Comparison of ENCODE assay signal across 16 cellular contexts in the genomic region with DNA sequence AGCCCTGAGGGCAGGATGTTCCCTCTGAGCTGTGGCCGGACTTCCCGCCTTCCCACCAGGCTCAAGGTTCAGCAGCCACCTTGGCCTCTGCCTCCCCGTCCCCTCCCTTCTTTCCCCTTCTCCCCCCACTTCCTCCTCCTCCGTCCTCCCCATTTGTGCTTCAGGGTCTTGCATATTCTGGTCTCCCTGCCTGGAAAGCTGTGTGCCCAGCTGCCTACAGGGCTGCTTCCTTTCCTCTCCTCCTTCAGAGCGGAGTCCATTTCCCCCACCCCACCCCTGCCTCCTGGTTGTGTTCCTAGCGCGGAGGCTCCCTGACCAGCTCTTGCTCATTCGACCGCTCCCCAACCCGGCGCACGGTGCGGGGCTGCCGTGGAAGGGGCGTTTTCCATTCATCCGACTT.
DNase-seq lines count a peak whose midpoint lies in the region; ATAC-seq, FAIRE-seq and TF ChIP-seq lines count a peak whose summit lies in the region.
"Had no signal": no experiment of that assay in that cellular context is flagged by ENCODE, and none has a peak within 500 bp of the region (broad histone marks: within the 10 kb centered on the region; RNA-seq: fewer than 3 reads in every experiment).

No MANE protein-coding gene starts in this region.

- no peak overlapping the region for H3K9ac ChIP-seq in keratinocyte (ENCODE audit: control insufficient read depth, extremely low read depth, insufficient read depth, low read length)

- H3K4me2 ChIP-seq in keratinocyte (ENCODE audit: control insufficient read depth, extremely low read depth, insufficient read depth, low read depth, low read length): peak overlapping the region; percentile 56

- no peaks in the 10 kb centered on the region for H4K20me1 ChIP-seq in keratinocyte (ENCODE audit: control insufficient read depth, extremely low read depth, insufficient read depth, low read length)

- no peaks in the 10 kb centered on the region for H3K27me3 ChIP-seq in keratinocyte (ENCODE audit: control insufficient read depth, extremely low read depth, insufficient read depth, low read length)
- H3K27me3 ChIP-seq in MG63: no peaks in the 10 kb centered on the region
- H3K27me3 ChIP-seq: breast epithelium, ovary had no signal

- H3K27ac ChIP-seq in keratinocyte (ENCODE audit: control insufficient read depth, insufficient read depth, low read length): no peak overlapping the region
- H3K27ac ChIP-seq: breast epithelium, gastroesophageal sphincter, ovary had no signal

- no peak for TF ChIP-seq CTCF in keratinocyte (optimal IDR thresholded peaks at IDR 0.05 in 1 of 3, IDR thresholded peaks at IDR 0.05 in 1 of 3, conservative IDR thresholded peaks at IDR 0.05 in 1 of 3; ENCODE audit: extremely low read depth in 1 of 3, insufficient read depth in 2 of 3, low read length in 3 of 3)

- no peaks in the 10 kb centered on the region for H3K79me2 ChIP-seq in keratinocyte (ENCODE audit: control insufficient read depth, insufficient read depth, low read length)

- H3K9me1 ChIP-seq in keratinocyte (ENCODE audit: control insufficient read depth, extremely low read depth, insufficient read depth, low read length): no peaks in the 10 kb centered on the region

- no peak overlapping the region for H2AFZ ChIP-seq in keratinocyte (ENCODE audit: control insufficient read depth, low read length)

- dilution Hi-C loops in keratinocyte (cut with MboI; ENCODE audit: extremely low pct_ligation_motif_present, low sequenced_read_pairs): no loop called here

- intact Hi-C loops in sciatic nerve (cut with DNase I): no loop called here

- no peak for FAIRE-seq in keratinocyte (lab: Jason Lieb, UNC)
- FAIRE-seq: endothelial cell of umbilical vein, G401.6 had no signal

- ATAC-seq in sciatic nerve: no peak
- ATAC-seq in HG03571 (IDR thresholded peaks at IDR 0.05; ENCODE audit: unreplicated experiment): no peak
- ATAC-seq: gastroesophageal sphincter had no signal

- DNase-seq in DMS53 treated with DMSO at 0.1 percent for 48 hours (lab: John Stamatoyannopoulos, UW; ENCODE audit: unreplicated experiment): peak; percentile 22
- peak; percentile 59 to 73 for DNase-seq in SHP77 (lab: John Stamatoyannopoulos, UW)
- no peak for DNase-seq in keratinocyte (ENCODE audit: low read depth, low spot score)
- peak; percentile 15 for DNase-seq in sciatic nerve (ENCODE audit: low spot score)
- DNase-seq in NCI-H446 treated with DMSO at 0.1 percent for 48 hours (lab: John Stamatoyannopoulos, UW): no peak
- no peak for DNase-seq in MG63
- DNase-seq in T1000 (lab: John Stamatoyannopoulos, UW): no peak
- DNase-seq: activated CD4-positive, CD25-positive, alpha-beta regulatory T cell treated with anti-CD3 and anti-CD28 coated beads, Interleukin-2, amount 50 U/mL, for 72 hours; NCI-H526; ovary; stimulated activated CD4-positive, alpha-beta T cell treated with anti-CD3 and anti-CD28 coated beads, Interleukin-2, amount 100 ng/mL, for 48 hours had no signal

- H3K4me3 ChIP-seq in keratinocyte (ENCODE audit: control insufficient read depth in 2 of 3, extremely low read depth in 1 of 3, insufficient read depth in 2 of 3, low read depth in 1 of 3, low read length in 3 of 3) (no peak overlapping the region), MG63 (no peak overlapping the region)
- H3K4me3 ChIP-seq: gastroesophageal sphincter, ovary had no signal

- peaks cover 5% of the 10 kb centered on the region for H3K4me1 ChIP-seq in keratinocyte (ENCODE audit: control insufficient read depth, extremely low read depth, insufficient read depth, low read length)
- H3K4me1 ChIP-seq: breast epithelium, gastroesophageal sphincter had no signal

- H3K36me3 ChIP-seq in keratinocyte (ENCODE audit: control insufficient read depth in 2 of 2, extremely low read depth in 1 of 2, insufficient read depth in 2 of 2, low read length in 2 of 2) (no peaks in the 10 kb centered on the region), MG63 (no peaks in the 10 kb centered on the region)
- H3K36me3 ChIP-seq: breast epithelium, gastroesophageal sphincter, ovary had no signal

- no peaks in the 10 kb centered on the region for H3K9me3 ChIP-seq in keratinocyte (ENCODE audit: control insufficient read depth, low read depth, low read length)
- H3K9me3 ChIP-seq in MG63: no peaks in the 10 kb centered on the region
- H3K9me3 ChIP-seq: ovary had no signal

Comparison
In these comparisons a context has a peak if more than half of its experiments do, and no peak if none do; other contexts are left out.
1. DNase-seq: peak in DMS53 treated with DMSO at 0.1 percent for 48 hours (single experiment), SHP77 (2 of 2) and sciatic nerve (single experiment); none in keratinocyte (single experiment), NCI-H446 treated with DMSO at 0.1 percent for 48 hours (single experiment), MG63 (single experiment) and T1000 (single experiment).